ENCODE assay signal across 1 cellular context in the genomic region with DNA sequence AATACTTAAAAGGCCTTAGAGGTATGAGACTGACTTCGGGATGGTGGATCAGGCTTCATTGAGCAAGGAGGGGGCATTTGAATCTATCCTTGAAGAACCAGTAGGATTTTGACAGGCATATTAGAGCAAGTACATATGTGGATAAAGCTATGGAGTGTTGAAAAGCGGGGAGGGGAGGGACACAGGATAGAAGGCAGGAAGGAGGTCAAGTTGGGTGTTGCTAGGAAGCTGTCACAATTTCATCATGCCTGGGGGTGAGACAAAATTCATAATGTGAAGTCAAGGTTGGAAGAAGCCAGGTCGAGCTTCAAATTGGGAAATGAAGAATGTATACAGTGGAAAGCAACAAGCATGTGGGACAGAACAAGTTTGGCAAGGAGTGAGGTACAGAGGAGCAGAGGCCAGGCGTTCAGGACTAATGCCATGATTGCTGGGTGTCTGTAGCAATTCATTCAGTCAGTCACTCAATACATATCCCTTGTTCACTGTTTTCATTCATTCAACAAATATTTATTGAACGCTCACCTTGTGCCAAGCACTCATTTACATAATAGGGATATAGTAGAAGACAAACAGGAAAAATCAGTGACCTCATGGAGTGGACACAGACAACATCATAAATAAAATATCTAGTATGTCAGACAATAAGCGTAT.
TF ChIP-seq lines count a peak whose summit lies in the region.

No MANE protein-coding gene starts in this region.

TF ChIP-seq in A549, 52 proteins besides CTCF, POLR2A, EP300 and RAD21 (continued from another document):
- TF ChIP-seq, protein P1, sequence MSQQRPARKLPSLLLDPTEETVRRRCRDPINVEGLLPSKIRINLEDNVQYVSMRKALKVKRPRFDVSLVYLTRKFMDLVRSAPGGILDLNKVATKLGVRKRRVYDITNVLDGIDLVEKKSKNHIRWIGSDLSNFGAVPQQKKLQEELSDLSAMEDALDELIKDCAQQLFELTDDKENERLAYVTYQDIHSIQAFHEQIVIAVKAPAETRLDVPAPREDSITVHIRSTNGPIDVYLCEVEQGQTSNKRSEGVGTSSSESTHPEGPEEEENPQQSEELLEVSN (IDR thresholded peaks at IDR 0.05; ENCODE audit: borderline replicate concordance, low read depth) = no peak
- TF ChIP-seq ZFP36 (IDR thresholded peaks at IDR 0.05; ENCODE audit: borderline replicate concordance, partially characterized antibody) (no peak), FOSL2 (IDR thresholded peaks at IDR 0.05) (no peak), FOSL2 (CRISPR knock-in tag; IDR thresholded peaks at IDR 0.05) (no peak)
TF ChIP-seq in A549: peak in this region for 0.
